29 cellular contexts compared by ENCODE assay signal in the genomic region with DNA sequence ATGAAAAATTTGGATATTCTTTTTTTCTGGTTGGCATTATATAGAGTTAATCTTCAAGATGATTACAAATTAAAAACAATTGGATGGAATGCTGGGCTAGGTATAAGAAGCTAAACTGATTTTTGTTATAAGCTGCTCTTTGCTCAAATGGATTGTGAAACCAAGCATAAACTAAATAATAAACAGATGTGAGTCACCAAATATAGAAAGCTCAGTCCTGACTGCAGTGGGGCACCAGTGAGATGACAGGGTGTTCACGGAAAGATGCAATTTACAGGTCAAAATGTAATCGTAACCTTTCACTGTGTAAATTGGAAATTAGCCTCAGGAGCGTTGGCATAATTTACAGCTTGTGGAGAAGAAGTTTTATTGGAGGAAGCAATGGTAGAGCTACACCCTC.
DNase-seq lines count a peak whose midpoint lies in the region; ATAC-seq and TF ChIP-seq lines count a peak whose summit lies in the region.
"Had no signal": no experiment of that assay in that cellular context is flagged by ENCODE, and none has a peak within 500 bp of the region (broad histone marks: within the 10 kb centered on the region; RNA-seq: fewer than 3 reads in every experiment).

No MANE protein-coding gene starts in this region.

- H3K4me1 ChIP-seq in adipocyte (ENCODE audit: control insufficient read depth, insufficient read depth, low read length) = peaks cover 17% of the 10 kb centered on the region
- H3K4me1 ChIP-seq: foreskin keratinocyte, heart right ventricle, left ventricle myocardium inferior, pancreas, right atrium auricular region, testis had no signal

- peaks cover 6% of the 10 kb centered on the region for H3K4me1 Mint-ChIP-seq in activated naive CD4-positive, alpha-beta T cell treated with anti-CD3 and anti-CD28 coated beads for 36 hours (ENCODE audit: low read depth)
- no peaks in the 10 kb centered on the region for H3K4me1 Mint-ChIP-seq in stimulated activated naive B cell treated with anti-CD40 and anti-IgM and Interleukin-4, amounts not matched to agents 10 μg/mL and 1 μg/mL and 100 μg/mL, for 72 hours

- ATAC-seq in stimulated activated naive B cell treated with anti-CD40 and anti-IgM and Interleukin-4, amounts not matched to agents 10 μg/mL and 1 μg/mL and 100 μg/mL, for 72 hours (replicated peaks) = no peak
- ATAC-seq: activated T-cell treated with anti-CD3 and anti-CD28 coated beads, Interleukin-2, amount 50 U/mL, for 4 hours; foreskin keratinocyte; heart right ventricle; natural killer cell had no signal

- peaks cover under 1% of the 10 kb centered on the region for H3K36me3 Mint-ChIP-seq in activated naive CD4-positive, alpha-beta T cell treated with anti-CD3 and anti-CD28 coated beads for 36 hours (ENCODE audit: low read depth)
- peaks cover 26 to 44% of the 10 kb centered on the region in 2 donors for H3K36me3 Mint-ChIP-seq in stimulated activated naive B cell treated with anti-CD40 and anti-IgM and Interleukin-4, amounts not matched to agents 10 μg/mL and 1 μg/mL and 100 μg/mL, for 72 hours
- H3K36me3 Mint-ChIP-seq: natural killer cell had no signal

- peaks cover under 1% of the 10 kb centered on the region for H3K9me3 Mint-ChIP-seq in activated naive CD4-positive, alpha-beta T cell treated with anti-CD3 and anti-CD28 coated beads for 36 hours
- peaks cover under 1 to 1% of the 10 kb centered on the region in 2 donors for H3K9me3 Mint-ChIP-seq in stimulated activated naive B cell treated with anti-CD40 and anti-IgM and Interleukin-4, amounts not matched to agents 10 μg/mL and 1 μg/mL and 100 μg/mL, for 72 hours

- no peak overlapping the region for H3K9ac ChIP-seq in adipocyte (ENCODE audit: low read length)

- no peak overlapping the region for H3K4me3 Mint-ChIP-seq in activated naive CD4-positive, alpha-beta T cell treated with anti-CD3 and anti-CD28 coated beads for 36 hours
- no peak overlapping the region for H3K4me3 Mint-ChIP-seq in stimulated activated naive B cell treated with anti-CD40 and anti-IgM and Interleukin-4, amounts not matched to agents 10 μg/mL and 1 μg/mL and 100 μg/mL, for 72 hours
- H3K4me3 Mint-ChIP-seq: activated T-cell treated with anti-CD3 and anti-CD28 coated beads, Interleukin-2, amount 50 U/mL, for 4 hours; natural killer cell had no signal

- no peak for TF ChIP-seq CTCF in AG10803 (conservative IDR thresholded peaks at IDR 0.05; ENCODE audit: low read length)

- H3K27me3 ChIP-seq in adipocyte (replicated peaks; ENCODE audit: control insufficient read depth, insufficient read depth, low read length) = no peaks in the 10 kb centered on the region
- H3K27me3 ChIP-seq: foreskin keratinocyte, heart right ventricle, pancreas, right atrium auricular region, testis, vagina had no signal

- no peaks in the 10 kb centered on the region for H3K27me3 Mint-ChIP-seq in activated naive CD4-positive, alpha-beta T cell treated with anti-CD3 and anti-CD28 coated beads for 36 hours (ENCODE audit: low read depth)
- H3K27me3 Mint-ChIP-seq in stimulated activated naive B cell treated with anti-CD40 and anti-IgM and Interleukin-4, amounts not matched to agents 10 μg/mL and 1 μg/mL and 100 μg/mL, for 72 hours = no peaks in the 10 kb centered on the region

- CTCF ChIA-PET in activated naive CD4-positive, alpha-beta T cell treated with anti-CD3 and anti-CD28 coated beads for 36 hours (lab: Charles Lee) = no interaction called here

- peak; percentile 51 for DNase-seq in AG10803 (ENCODE audit: low read depth)
- peak; percentile 60 for DNase-seq in HCEC 1CT
- peak; percentile 77 for DNase-seq in adipocyte (ENCODE audit: low read depth)
- DNase-seq in hepatic stellate cell (ENCODE audit: low spot score) = peak; percentile 22
- DNase-seq in activated naive CD4-positive, alpha-beta T cell treated with anti-CD3 and anti-CD28 coated beads for 36 hours = no peak
- DNase-seq in caudate nucleus (lab: John Stamatoyannopoulos, UW) = no peak
- no peak for DNase-seq in activated CD8-positive, alpha-beta memory T cell treated with anti-CD3 and anti-CD28 coated beads for 24 hours
- no peak for DNase-seq in stimulated activated naive B cell treated with anti-CD40 and anti-IgM and Interleukin-4, amounts not matched to agents 10 μg/mL and 1 μg/mL and 100 μg/mL, for 72 hours
- DNase-seq: ACHN; activated CD4-positive, alpha-beta T cell treated with anti-CD3 and anti-CD28 coated beads for 4 hours; activated naive CD4-positive, alpha-beta T cell treated with Interleukin-2 at 50 U/mL for 16 hours; activated T-cell treated with anti-CD3 and anti-CD28 coated beads, Interleukin-2, amount 50 U/mL, for 4 hours; anterior cingulate cortex; dermis blood vessel endothelial cell; foreskin keratinocyte; heart right ventricle; Kasumi-1; left ventricle myocardium inferior; midbrain; natural killer cell; NCI-H1048; pancreas; stimulated activated CD4-positive, alpha-beta T cell treated with anti-CD3 and anti-CD28 coated beads, Interleukin-4, amount 100 ng/mL, for 24 hours; stimulated activated naive CD4-positive, alpha-beta T cell treated with Interleukin-2 at 50 U/mL for 16 hours; T-helper 2 cell; testis had no signal

- H3K27ac Mint-ChIP-seq in activated naive CD4-positive, alpha-beta T cell treated with anti-CD3 and anti-CD28 coated beads for 36 hours = no peak overlapping the region
- H3K27ac Mint-ChIP-seq in stimulated activated naive B cell treated with anti-CD40 and anti-IgM and Interleukin-4, amounts not matched to agents 10 μg/mL and 1 μg/mL and 100 μg/mL, for 72 hours = no peak overlapping the region
- H3K27ac Mint-ChIP-seq: natural killer cell had no signal

- peaks cover 2% of the 10 kb centered on the region for H3K36me3 ChIP-seq in adipocyte (ENCODE audit: control insufficient read depth, insufficient read depth, low read length, severe bottlenecking)
- H3K36me3 ChIP-seq: pancreas had no signal

- H3K4me3 ChIP-seq in AG10803 (ENCODE audit: low read length) (no peak overlapping the region), adipocyte (ENCODE audit: low read length) (peak overlapping the region; percentile 35)
- H3K4me3 ChIP-seq: heart right ventricle, left ventricle myocardium inferior, pancreas, right atrium auricular region, testis, vagina had no signal

- intact Hi-C loops in activated naive CD4-positive, alpha-beta T cell treated with anti-CD3 and anti-CD28 coated beads for 36 hours (cut with micrococcal nuclease) = no loop called here

- H3K27ac ChIP-seq in caudate nucleus (ENCODE audit: low read depth, low read length) = no peak overlapping the region
- H3K27ac ChIP-seq: foreskin keratinocyte, heart right ventricle, HL-60, left ventricle myocardium inferior, pancreas, right atrium auricular region, testis, vagina had no signal

- peaks cover under 1% of the 10 kb centered on the region for H3K9me3 ChIP-seq in adipocyte (ENCODE audit: control insufficient read depth, low read length)
- H3K9me3 ChIP-seq: pancreas, right atrium auricular region, testis, vagina had no signal

Comparison
In these comparisons a context has a peak if more than half of its experiments do, and no peak if none do; other contexts are left out.
1. DNase-seq: peak in AG10803 (single experiment), HCEC 1CT (single experiment), adipocyte (single experiment) and hepatic stellate cell (single experiment); none in activated naive CD4-positive, alpha-beta T cell treated with anti-CD3 and anti-CD28 coated beads for 36 hours (single experiment), caudate nucleus (0 of 61), activated CD8-positive, alpha-beta memory T cell treated with anti-CD3 and anti-CD28 coated beads for 24 hours (single experiment) and stimulated activated naive B cell treated with anti-CD40 and anti-IgM and Interleukin-4, amounts not matched to agents 10 μg/mL and 1 μg/mL and 100 μg/mL, for 72 hours (single experiment).